In the genomic region with DNA sequence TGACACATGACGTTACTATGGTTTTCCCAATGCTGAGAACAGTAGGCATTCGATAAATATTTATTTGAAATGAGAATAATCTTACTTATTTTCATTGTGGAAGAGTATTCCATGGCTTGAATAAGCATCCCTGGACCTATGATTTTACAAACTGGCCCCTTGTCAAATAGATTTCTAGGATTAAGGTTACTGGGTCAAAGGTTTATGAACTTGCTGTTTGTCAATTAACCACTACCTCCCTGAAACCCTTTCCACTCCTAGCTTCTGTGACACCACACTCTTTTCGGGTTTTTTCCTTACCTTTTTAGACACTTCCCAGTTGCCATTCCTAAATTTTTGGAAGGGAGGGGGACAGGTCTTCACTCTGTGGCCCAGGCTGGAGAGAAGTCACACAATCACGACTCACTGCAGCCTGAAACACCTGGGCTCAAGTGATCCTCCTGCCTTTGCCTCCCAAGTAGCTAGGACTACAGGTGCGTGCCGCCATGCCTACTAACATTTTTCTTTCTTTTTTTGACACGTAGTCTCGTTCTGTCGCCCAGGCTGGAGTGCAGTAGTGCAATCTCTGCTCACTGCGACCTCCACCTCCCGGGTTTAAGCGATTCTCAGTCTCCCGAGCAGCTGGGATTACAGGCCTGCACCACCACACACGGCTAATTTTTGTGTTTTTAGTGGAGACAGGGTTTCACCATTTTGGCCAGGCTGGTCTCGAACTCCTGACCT, we compare ENCODE assay signal across 2 cellular contexts.
A peak's percentile ranks its signal among the peaks of the same experiment; 100 is the strongest.
TF ChIP-seq lines count a peak whose summit lies in the region.

No MANE protein-coding gene starts in this region.

TF ChIP-seq in H1, 55 proteins besides CTCF, POLR2A, EP300 and RAD21:
- TF ChIP-seq HDAC2 (IDR thresholded peaks at IDR 0.05; ENCODE audit: borderline replicate concordance in 1 of 2, low read depth in 2 of 2, low read length in 2 of 2) (no peak), GABPA (IDR thresholded peaks at IDR 0.05; ENCODE audit: borderline replicate concordance, insufficient read depth, low read length) (no peak), RNF2 (IDR thresholded peaks at IDR 0.05; ENCODE audit: borderline replicate concordance, low read depth, low read length, missing control alignments, poor library complexity, severe bottlenecking) (no peak), CHD2 (IDR thresholded peaks at IDR 0.05; ENCODE audit: low read length) (no peak), JUND (IDR thresholded peaks at IDR 0.05; ENCODE audit: low read length) (no peak), CEBPB (IDR thresholded peaks at IDR 0.05; ENCODE audit: low read depth, low read length) (no peak), SIX5 (IDR thresholded peaks at IDR 0.05; ENCODE audit: low read depth, low read length) (no peak), NRF1 (IDR thresholded peaks at IDR 0.05; ENCODE audit: low read depth, low read length) (no peak), RFX5 (IDR thresholded peaks at IDR 0.05; ENCODE audit: borderline replicate concordance, low read depth, low read length) (no peak)
TF ChIP-seq in H1: peak in this region for 0.

TF ChIP-seq in liver, 16 proteins besides CTCF, POLR2A, EP300 and RAD21:
- TF ChIP-seq NR2F2 (IDR thresholded peaks at IDR 0.05), result peak; percentile 39
- TF ChIP-seq TAF1 (conservative IDR thresholded peaks at IDR 0.05), result no peak
- TF ChIP-seq SP1 (IDR thresholded peaks at IDR 0.05), result peak; percentile 57
- peak; percentile 94 for TF ChIP-seq RXRA (IDR thresholded peaks at IDR 0.05)
- TF ChIP-seq, protein P1, sequence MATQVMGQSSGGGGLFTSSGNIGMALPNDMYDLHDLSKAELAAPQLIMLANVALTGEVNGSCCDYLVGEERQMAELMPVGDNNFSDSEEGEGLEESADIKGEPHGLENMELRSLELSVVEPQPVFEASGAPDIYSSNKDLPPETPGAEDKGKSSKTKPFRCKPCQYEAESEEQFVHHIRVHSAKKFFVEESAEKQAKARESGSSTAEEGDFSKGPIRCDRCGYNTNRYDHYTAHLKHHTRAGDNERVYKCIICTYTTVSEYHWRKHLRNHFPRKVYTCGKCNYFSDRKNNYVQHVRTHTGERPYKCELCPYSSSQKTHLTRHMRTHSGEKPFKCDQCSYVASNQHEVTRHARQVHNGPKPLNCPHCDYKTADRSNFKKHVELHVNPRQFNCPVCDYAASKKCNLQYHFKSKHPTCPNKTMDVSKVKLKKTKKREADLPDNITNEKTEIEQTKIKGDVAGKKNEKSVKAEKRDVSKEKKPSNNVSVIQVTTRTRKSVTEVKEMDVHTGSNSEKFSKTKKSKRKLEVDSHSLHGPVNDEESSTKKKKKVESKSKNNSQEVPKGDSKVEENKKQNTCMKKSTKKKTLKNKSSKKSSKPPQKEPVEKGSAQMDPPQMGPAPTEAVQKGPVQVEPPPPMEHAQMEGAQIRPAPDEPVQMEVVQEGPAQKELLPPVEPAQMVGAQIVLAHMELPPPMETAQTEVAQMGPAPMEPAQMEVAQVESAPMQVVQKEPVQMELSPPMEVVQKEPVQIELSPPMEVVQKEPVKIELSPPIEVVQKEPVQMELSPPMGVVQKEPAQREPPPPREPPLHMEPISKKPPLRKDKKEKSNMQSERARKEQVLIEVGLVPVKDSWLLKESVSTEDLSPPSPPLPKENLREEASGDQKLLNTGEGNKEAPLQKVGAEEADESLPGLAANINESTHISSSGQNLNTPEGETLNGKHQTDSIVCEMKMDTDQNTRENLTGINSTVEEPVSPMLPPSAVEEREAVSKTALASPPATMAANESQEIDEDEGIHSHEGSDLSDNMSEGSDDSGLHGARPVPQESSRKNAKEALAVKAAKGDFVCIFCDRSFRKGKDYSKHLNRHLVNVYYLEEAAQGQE (IDR thresholded peaks at IDR 0.05), result no peak
- TF ChIP-seq HNF4A (conservative IDR thresholded peaks at IDR 0.05), result peak; percentile 25 to 37
